Comparison of ENCODE assay signal across 22 cellular contexts in the genomic region with DNA sequence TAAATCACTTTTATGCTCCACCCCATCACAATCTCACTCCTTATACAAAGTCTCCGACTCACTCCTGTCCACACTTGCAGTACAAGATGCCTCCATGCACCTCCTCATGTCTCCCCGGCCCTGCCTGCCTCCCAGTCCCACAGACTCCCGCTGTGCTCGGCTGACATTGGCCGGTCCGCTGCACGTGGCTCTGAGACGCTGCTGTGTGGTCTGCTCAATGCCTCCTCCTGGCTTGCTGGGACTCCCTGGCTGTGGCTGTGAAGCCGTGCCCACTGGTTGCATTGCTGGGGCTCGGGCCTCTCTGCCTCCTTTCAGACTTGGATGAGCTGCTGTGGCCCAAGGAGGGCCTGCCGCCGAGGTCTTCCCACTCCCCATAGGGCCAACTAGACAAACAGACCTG.
DNase-seq lines count a peak whose midpoint lies in the region; ATAC-seq and TF ChIP-seq lines count a peak whose summit lies in the region.
"Had no signal": no experiment of that assay in that cellular context is flagged by ENCODE, and none has a peak within 500 bp of the region (broad histone marks: within the 10 kb centered on the region; RNA-seq: fewer than 3 reads in every experiment).

No MANE protein-coding gene starts in this region.

- DNase-seq in activated CD8-positive, alpha-beta memory T cell treated with anti-CD3 and anti-CD28 coated beads, Interleukin-2, amount 50 U/mL, for 48 hours = peak; percentile 35
- no peak for DNase-seq in activated CD8-positive, alpha-beta memory T cell treated with anti-CD3 and anti-CD28 coated beads, Interleukin-2, amount 50 U/mL, for 4 hours
- peak; percentile 34 for DNase-seq in left lobe of liver (ENCODE audit: low spot score)
- DNase-seq in sciatic nerve (ENCODE audit: low spot score) = peak; percentile 28
- DNase-seq in stimulated activated naive CD8-positive, alpha-beta T cell treated with anti-CD3 and anti-CD28 coated beads, Interleukin-15, Interleukin-2, amounts not matched to agents 100 U/mL and 50 U/mL, for 24 hours = no peak
- no peak for DNase-seq in stimulated activated naive CD4-positive, alpha-beta T cell (lab: John Stamatoyannopoulos, UW)
- no peak for DNase-seq in A172 (ENCODE audit: low spot score)
- DNase-seq: 8988T; AML-193; Calu3; CD8-positive, alpha-beta memory T cell; DMS153; NCI-H1105; NCI-H146; NCI-H2029; NCI-H2227 treated with DMSO at 0.1 percent for 48 hours; NCI-H510A; NCI-H748 treated with DMSO at 0.1 percent for 48 hours; PC-9; RPMI8226 had no signal

- TF ChIP-seq CTCF in VCaP (conservative IDR thresholded peaks at IDR 0.05) = no peak

- intact Hi-C loops in sciatic nerve (cut with DNase I) = no loop called here

- peak overlapping the region; percentile 7; the same call in 1 of the 2 replicates for H3K27ac ChIP-seq in VCaP
- H3K27ac ChIP-seq: C4-2B, PC-9 had no signal

- ATAC-seq in left lobe of liver (no peak), sciatic nerve (no peak)
- no peak for ATAC-seq in stimulated activated naive CD8-positive, alpha-beta T cell treated with anti-CD3 and anti-CD28 coated beads, Interleukin-15, Interleukin-2, amounts not matched to agents 100 U/mL and 50 U/mL, for 24 hours

Comparison
In these comparisons a context has a peak if more than half of its experiments do, and no peak if none do; other contexts are left out.
1. DNase-seq: peak in activated CD8-positive, alpha-beta memory T cell treated with anti-CD3 and anti-CD28 coated beads, Interleukin-2, amount 50 U/mL, for 48 hours (single experiment), left lobe of liver (single experiment) and sciatic nerve (single experiment); none in activated CD8-positive, alpha-beta memory T cell treated with anti-CD3 and anti-CD28 coated beads, Interleukin-2, amount 50 U/mL, for 4 hours (single experiment), stimulated activated naive CD8-positive, alpha-beta T cell treated with anti-CD3 and anti-CD28 coated beads, Interleukin-15, Interleukin-2, amounts not matched to agents 100 U/mL and 50 U/mL, for 24 hours (single experiment), stimulated activated naive CD4-positive, alpha-beta T cell (0 of 6) and A172 (single experiment).